Comparison of ENCODE assay signal across 12 cellular contexts in genomic region chr3:37308247-37308646, GRCh38.
A peak's percentile ranks its signal among the peaks of the same experiment; 100 is the strongest.
DNase-seq lines count a peak whose midpoint lies in the region; ATAC-seq, FAIRE-seq and TF ChIP-seq lines count a peak whose summit lies in the region.
"Had no signal": no experiment of that assay in that cellular context is flagged by ENCODE, and none has a peak within 500 bp of the region (broad histone marks: within the 10 kb centered on the region; RNA-seq: fewer than 3 reads in every experiment).

No MANE protein-coding gene starts in this region.

- H3K9ac ChIP-seq in HepG2 (ENCODE audit: insufficient read depth, low read depth, low read length): no peak overlapping the region

- no peak overlapping the region for H3K4me3 Mint-ChIP-seq in CD4-positive, alpha-beta memory T cell
- no peak overlapping the region for H3K4me3 Mint-ChIP-seq in WTC11

- peaks cover 11 to 41% of the 10 kb centered on the region in 2 donors for H3K36me3 Mint-ChIP-seq in CD4-positive, alpha-beta memory T cell
- H3K36me3 Mint-ChIP-seq in WTC11: peaks cover 2% of the 10 kb centered on the region; the same call in 1 of the 2 replicates

- H3K27me3 Mint-ChIP-seq in CD4-positive, alpha-beta memory T cell: no peaks in the 10 kb centered on the region
- H3K27me3 Mint-ChIP-seq in WTC11 (ENCODE audit: low read depth): no peaks in the 10 kb centered on the region

- POLR2A ChIA-PET in CD4-positive, alpha-beta memory T cell (lab: Charles Lee; ENCODE audit: partially characterized antibody): no interaction called here
- POLR2A ChIA-PET in WTC11 (lab: Charles Lee) (no interaction called here), HepG2 (lab: Yijun Ruan, JAX) (no interaction called here)

- in situ Hi-C loops in HepG2 (cut with HindIII; ENCODE audit: extremely low pct_ligation_motif_present, low pct_unique_long_range_greater_than_20kb): no loop called here

- intact Hi-C loops in CD4-positive, alpha-beta memory T cell (cut with micrococcal nuclease): no loop called here
- intact Hi-C loops in HepG2 (cut with micrococcal nuclease; ENCODE audit: unreplicated experiment) (no loop called here), posterior cingulate gyrus (cut with DNase I) (no loop called here)

- peaks cover 8% of the 10 kb centered on the region for H3K79me2 ChIP-seq in HepG2 (ENCODE audit: insufficient read depth, low read length)

- H3K27me3 ChIP-seq in CD4-positive, alpha-beta memory T cell (ENCODE audit: insufficient read depth, low read length): no peaks in the 10 kb centered on the region
- H3K27me3 ChIP-seq in HepG2 (ENCODE audit: control insufficient read depth in 1 of 2, insufficient read depth in 2 of 2, low read length in 2 of 2): no peaks in the 10 kb centered on the region
- H3K27me3 ChIP-seq: suprapubic skin had no signal

- H4K20me1 ChIP-seq in HepG2 (ENCODE audit: insufficient read depth, low read length): 0 out of 2 replicates have a peak, but pooled peaks cover 2% of the 10 kb centered on the region

- no peaks in the 10 kb centered on the region for H3K9me3 Mint-ChIP-seq in CD4-positive, alpha-beta memory T cell
- no peaks in the 10 kb centered on the region for H3K9me3 Mint-ChIP-seq in WTC11

- peak in 4 of 5 donors; percentile 1 to 12 (median 5) for DNase-seq in CD4-positive, alpha-beta memory T cell
- DNase-seq in WTC11 (ENCODE audit: low spot score) (no peak), HepG2 (ENCODE audit: low spot score) (peak; percentile 7), posterior cingulate gyrus (no peak), Ammon's horn (ENCODE audit: low spot score) (no peak)
- DNase-seq: activated CD4-positive, alpha-beta T cell treated with anti-CD3 and anti-CD28 coated beads, Interleukin-2, amount 50 U/mL, for 48 hours had no signal

- BruUV-seq in HepG2 (replicated peaks; lab: Mats Ljungman, UMichigan): no TSS peak

- TF ChIP-seq RAD21 in HepG2 (CRISPR knock-in tag; IDR thresholded peaks at IDR 0.05): no peak

- TF ChIP-seq POLR2A in HepG2 (IDR thresholded peaks at IDR 0.05; ENCODE audit: insufficient read depth in 1 of 2, low read depth in 2 of 2, low read length in 2 of 2): no peak

- WGBS in HepG2 (ENCODE audit: low lambda C conversion rate): 94% methylated on average over 2 of the region's 2 CpGs

- H3K4me1 Mint-ChIP-seq in CD4-positive, alpha-beta memory T cell: peaks cover 13 to 28% (median 19%) of the 10 kb centered on the region in 4 donors
- H3K4me1 Mint-ChIP-seq in WTC11: no peaks in the 10 kb centered on the region

- FAIRE-seq in HepG2 (lab: Jason Lieb, UNC): no peak
- FAIRE-seq: H1 had no signal

- peak; percentile 50 for ATAC-seq in HG03432 (IDR thresholded peaks at IDR 0.05; ENCODE audit: unreplicated experiment)
- ATAC-seq in WTC11: no peak; the same call in 1 of the 2 replicates
- no peak for ATAC-seq in HepG2
- no peak for ATAC-seq in GM21619 (IDR thresholded peaks at IDR 0.05; ENCODE audit: unreplicated experiment)
- ATAC-seq in HG03520 (IDR thresholded peaks at IDR 0.05; ENCODE audit: unreplicated experiment): no peak

- H3K27ac Mint-ChIP-seq in CD4-positive, alpha-beta memory T cell: no peak overlapping the region
- no peak overlapping the region for H3K27ac Mint-ChIP-seq in WTC11

- no peak overlapping the region for H2AFZ ChIP-seq in HepG2 (ENCODE audit: low read length)

- peaks cover 13% of the 10 kb centered on the region for H3K4me1 ChIP-seq in CD4-positive, alpha-beta memory T cell (ENCODE audit: insufficient read depth, low read length)
- H3K4me1 ChIP-seq in HepG2 (ENCODE audit: insufficient read depth, low read length): no peaks in the 10 kb centered on the region
- H3K4me1 ChIP-seq: suprapubic skin had no signal

- TF ChIP-seq EP300 in HepG2 (IDR thresholded peaks at IDR 0.05; ENCODE audit: low read depth in 2 of 2, low read length in 2 of 2) (no peak), HepG2 (CRISPR knock-in tag; IDR thresholded peaks at IDR 0.05; ENCODE audit: borderline replicate concordance) (no peak)

- CTCF ChIA-PET in CD4-positive, alpha-beta memory T cell (lab: Charles Lee; ENCODE audit: partially characterized antibody): interaction anchor here (0.6 to 1.4 kb wide), 10 partner anchors 11 to 308 kb away, joined by 3 to 10 read pairs (median 3); no protein-coding TSS in a partner anchor
- CTCF ChIA-PET in WTC11 (lab: Charles Lee): interaction anchor here (0.5 to 1.6 kb wide), 8 partner anchors 11 to 146 kb away, joined by 3 to 11 read pairs (median 3); no protein-coding TSS in a partner anchor
- CTCF ChIA-PET in HepG2 (lab: Yijun Ruan, JAX; ENCODE audit: low intra/inter-chr PET ratio, low total read pairs): no interaction called here

- no peaks in the 10 kb centered on the region for H3K9me3 ChIP-seq in CD4-positive, alpha-beta memory T cell (ENCODE audit: control insufficient read depth in 1 of 2, low read length in 2 of 2)
- no peaks in the 10 kb centered on the region for H3K9me3 ChIP-seq in HepG2 (ENCODE audit: low read length)
- H3K9me3 ChIP-seq: suprapubic skin had no signal

- no peak overlapping the region for H3K4me2 ChIP-seq in HepG2 (ENCODE audit: low read depth, low read length)

- peaks cover 2% of the 10 kb centered on the region for H3K36me3 ChIP-seq in CD4-positive, alpha-beta memory T cell (ENCODE audit: insufficient read depth, low read length)
- peaks cover 3 to 32% of the 10 kb centered on the region in 2 experiments; a peak in 4 of 5 replicates for H3K36me3 ChIP-seq in HepG2 (replicated peaks in 1 of 2; ENCODE audit: control insufficient read depth in 1 of 2, insufficient read depth in 2 of 2, low read length in 2 of 2)

- no peak overlapping the region for H3K4me3 ChIP-seq in CD4-positive, alpha-beta memory T cell (ENCODE audit: low read length in 2 of 2)
- no peak overlapping the region for H3K4me3 ChIP-seq in HepG2 (replicated peaks in 1 of 3; ENCODE audit: insufficient read depth in 1 of 3, low read depth in 2 of 3, low read length in 3 of 3)
- H3K4me3 ChIP-seq: lung, suprapubic skin had no signal

- H3K27ac ChIP-seq in CD4-positive, alpha-beta memory T cell (ENCODE audit: low read depth, low read length): no peak overlapping the region
- H3K27ac ChIP-seq in HepG2 (ENCODE audit: extremely low read length, insufficient read depth, low read length): no peak overlapping the region
- H3K27ac ChIP-seq: suprapubic skin had no signal

- TF ChIP-seq CTCF in WTC11 (IDR thresholded peaks at IDR 0.05): no peak
- TF ChIP-seq CTCF in HepG2 (CRISPR knock-in tag; IDR thresholded peaks at IDR 0.05): no peak

TF ChIP-seq in WTC11, 78 proteins besides CTCF, POLR2A, EP300 and RAD21 (continues in another document):
- TF ChIP-seq HMGA2 (CRISPR knock-in tag; IDR thresholded peaks at IDR 0.05): peak; percentile 16; the same call in 1 of the 2 replicates
- no peak for TF ChIP-seq ZNF512 (CRISPR knock-in tag; IDR thresholded peaks at IDR 0.05; ENCODE audit: borderline replicate concordance)
- TF ChIP-seq ZSCAN18 (CRISPR knock-in tag; IDR thresholded peaks at IDR 0.05): no peak
- TF ChIP-seq MYBL2 (CRISPR knock-in tag; IDR thresholded peaks at IDR 0.05): no peak

TF ChIP-seq in HepG2, 621 proteins besides CTCF, POLR2A, EP300 and RAD21:
- peak; percentile 64; the same call in 1 of the 2 replicates for TF ChIP-seq ARID3A (IDR thresholded peaks at IDR 0.05; ENCODE audit: low read depth, low read length)
- no peak for TF ChIP-seq ZNF557 (CRISPR knock-in tag; IDR thresholded peaks at IDR 0.05)

Comparison
In these comparisons a context has a peak if more than half of its experiments do, and no peak if none do; other contexts are left out.
1. DNase-seq: peak in CD4-positive, alpha-beta memory T cell (4 of 5) and HepG2 (single experiment); none in WTC11 (single experiment), posterior cingulate gyrus (0 of 10) and Ammon's horn (single experiment).